ENCODE assay signal across 1 cellular context in the genomic region with DNA sequence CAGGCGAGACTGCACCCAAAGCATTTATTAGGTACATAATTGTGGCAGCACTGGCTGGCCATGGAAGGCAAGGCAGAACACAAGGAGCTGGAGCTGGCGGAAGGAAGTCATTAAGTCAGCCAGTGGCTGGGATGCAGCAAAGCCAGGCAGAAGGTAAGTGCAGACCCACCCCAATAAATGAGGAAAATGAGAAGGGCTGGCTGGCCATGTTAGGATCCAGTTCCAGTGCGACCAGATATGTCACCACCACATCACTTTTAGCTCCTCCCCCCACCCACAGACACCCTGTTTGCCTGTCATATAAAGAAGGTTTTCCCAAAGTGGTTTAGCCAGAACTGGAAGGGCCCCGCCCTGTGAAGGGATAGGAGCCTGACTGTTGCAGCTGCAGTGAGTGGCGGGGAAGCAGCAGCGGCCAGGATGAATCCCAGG.
A peak's percentile ranks its signal among the peaks of the same experiment; 100 is the strongest.
TF ChIP-seq lines count a peak whose summit lies in the region.

A gene (plus strand): TSS at position 328 of the 429 bp plus-strand sequence. CDS start 7,153 bp downstream, outside the sequence.

TF ChIP-seq in K562, 482 proteins besides CTCF, POLR2A, EP300 and RAD21 (continued from another document and continues in another):
- TF ChIP-seq, protein P1, sequence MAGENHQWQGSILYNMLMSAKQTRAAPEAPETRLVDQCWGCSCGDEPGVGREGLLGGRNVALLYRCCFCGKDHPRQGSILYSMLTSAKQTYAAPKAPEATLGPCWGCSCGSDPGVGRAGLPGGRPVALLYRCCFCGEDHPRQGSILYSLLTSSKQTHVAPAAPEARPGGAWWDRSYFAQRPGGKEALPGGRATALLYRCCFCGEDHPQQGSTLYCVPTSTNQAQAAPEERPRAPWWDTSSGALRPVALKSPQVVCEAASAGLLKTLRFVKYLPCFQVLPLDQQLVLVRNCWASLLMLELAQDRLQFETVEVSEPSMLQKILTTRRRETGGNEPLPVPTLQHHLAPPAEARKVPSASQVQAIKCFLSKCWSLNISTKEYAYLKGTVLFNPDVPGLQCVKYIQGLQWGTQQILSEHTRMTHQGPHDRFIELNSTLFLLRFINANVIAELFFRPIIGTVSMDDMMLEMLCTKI (IDR thresholded peaks at IDR 0.05; ENCODE audit: partially characterized antibody): no peak
- TF ChIP-seq HOXB6 (CRISPR knock-in tag; IDR thresholded peaks at IDR 0.05; ENCODE audit: borderline replicate concordance) (no peak), TCF7 (IDR thresholded peaks at IDR 0.05; ENCODE audit: borderline replicate concordance) (no peak), EGR1 (conservative IDR thresholded peaks at IDR 0.05) (peak; percentile 80), ASH1L (IDR thresholded peaks at IDR 0.05; ENCODE audit: borderline replicate concordance, low read depth, partially characterized antibody) (no peak), IRF2 (CRISPR knock-in tag; IDR thresholded peaks at IDR 0.05) (no peak), JUN (IDR thresholded peaks at IDR 0.05; ENCODE audit: borderline replicate concordance, low read depth, low read length) (no peak), JUN (CRISPR knock-in tag; IDR thresholded peaks at IDR 0.05; ENCODE audit: borderline replicate concordance) (no peak), ZEB2 (IDR thresholded peaks at IDR 0.05) (no peak), JUND (IDR thresholded peaks at IDR 0.05; ENCODE audit: borderline replicate concordance, low read depth, low read length) (peak; percentile 12; the same call in 1 of the 2 replicates), JUND (tag; IDR thresholded peaks at IDR 0.05; ENCODE audit: borderline replicate concordance, low read depth, low read length) (no peak; the same call in 2 of the 3 replicates), BHLHE40 (IDR thresholded peaks at IDR 0.05; ENCODE audit: low read length) (no peak), ZSCAN32 (CRISPR knock-in tag; IDR thresholded peaks at IDR 0.05) (no peak), TBL1XR1 (IDR thresholded peaks at IDR 0.05; ENCODE audit: low read length in 2 of 2) (0 out of 4 replicates have a peak, but pooled peaks of 1 of the 2 experiments have one; percentile 15), SRF (CRISPR knock-in tag; IDR thresholded peaks at IDR 0.05) (peak in 1 of 2 experiments; percentile 47; a peak in 1 of 4 replicates), U2AF1 (optimal IDR thresholded peaks at IDR 0.05; ENCODE audit: low read depth, low read length) (no peak), ZFP1 (CRISPR knock-in tag; IDR thresholded peaks at IDR 0.05) (no peak), NFXL1 (CRISPR knock-in tag; IDR thresholded peaks at IDR 0.05) (no peak), KDM5B (IDR thresholded peaks at IDR 0.05; ENCODE audit: insufficient replicate concordance, low read depth, low read length) (peak; percentile 75), FOSL1 (tag; conservative IDR thresholded peaks at IDR 0.05) (no peak), HCFC1 (IDR thresholded peaks at IDR 0.05; ENCODE audit: low read depth, low read length) (0 out of 2 replicates have a peak, but pooled peaks have one; percentile 7), MEIS2 (IDR thresholded peaks at IDR 0.05; ENCODE audit: partially characterized antibody) (peak; percentile 81), TBP (optimal IDR thresholded peaks at IDR 0.05; ENCODE audit: low read depth, low read length) (peak; percentile 61), BRF1 (IDR thresholded peaks at IDR 0.05; ENCODE audit: borderline replicate concordance, extremely low read depth, insufficient read length) (no peak), ZC3H4 (CRISPR knock-in tag; IDR thresholded peaks at IDR 0.05; ENCODE audit: borderline replicate concordance) (no peak), RCOR1 (IDR thresholded peaks at IDR 0.05; ENCODE audit: borderline replicate concordance in 1 of 2, low read depth in 2 of 2, low read length in 2 of 2) (no peak; a peak in 1 of 4 replicates), TEAD4 (IDR thresholded peaks at IDR 0.05; ENCODE audit: low read length) (peak; percentile 23; the same call in 1 of the 2 replicates), TEAD4 (CRISPR knock-in tag; IDR thresholded peaks at IDR 0.05; ENCODE audit: borderline replicate concordance) (no peak), POLR2AphosphoS5 (IDR thresholded peaks at IDR 0.05; ENCODE audit: control insufficient read depth, insufficient read depth, low read depth, low read length) (no peak), RFX1 (IDR thresholded peaks at IDR 0.05) (no peak)
- TF ChIP-seq, protein P2, sequence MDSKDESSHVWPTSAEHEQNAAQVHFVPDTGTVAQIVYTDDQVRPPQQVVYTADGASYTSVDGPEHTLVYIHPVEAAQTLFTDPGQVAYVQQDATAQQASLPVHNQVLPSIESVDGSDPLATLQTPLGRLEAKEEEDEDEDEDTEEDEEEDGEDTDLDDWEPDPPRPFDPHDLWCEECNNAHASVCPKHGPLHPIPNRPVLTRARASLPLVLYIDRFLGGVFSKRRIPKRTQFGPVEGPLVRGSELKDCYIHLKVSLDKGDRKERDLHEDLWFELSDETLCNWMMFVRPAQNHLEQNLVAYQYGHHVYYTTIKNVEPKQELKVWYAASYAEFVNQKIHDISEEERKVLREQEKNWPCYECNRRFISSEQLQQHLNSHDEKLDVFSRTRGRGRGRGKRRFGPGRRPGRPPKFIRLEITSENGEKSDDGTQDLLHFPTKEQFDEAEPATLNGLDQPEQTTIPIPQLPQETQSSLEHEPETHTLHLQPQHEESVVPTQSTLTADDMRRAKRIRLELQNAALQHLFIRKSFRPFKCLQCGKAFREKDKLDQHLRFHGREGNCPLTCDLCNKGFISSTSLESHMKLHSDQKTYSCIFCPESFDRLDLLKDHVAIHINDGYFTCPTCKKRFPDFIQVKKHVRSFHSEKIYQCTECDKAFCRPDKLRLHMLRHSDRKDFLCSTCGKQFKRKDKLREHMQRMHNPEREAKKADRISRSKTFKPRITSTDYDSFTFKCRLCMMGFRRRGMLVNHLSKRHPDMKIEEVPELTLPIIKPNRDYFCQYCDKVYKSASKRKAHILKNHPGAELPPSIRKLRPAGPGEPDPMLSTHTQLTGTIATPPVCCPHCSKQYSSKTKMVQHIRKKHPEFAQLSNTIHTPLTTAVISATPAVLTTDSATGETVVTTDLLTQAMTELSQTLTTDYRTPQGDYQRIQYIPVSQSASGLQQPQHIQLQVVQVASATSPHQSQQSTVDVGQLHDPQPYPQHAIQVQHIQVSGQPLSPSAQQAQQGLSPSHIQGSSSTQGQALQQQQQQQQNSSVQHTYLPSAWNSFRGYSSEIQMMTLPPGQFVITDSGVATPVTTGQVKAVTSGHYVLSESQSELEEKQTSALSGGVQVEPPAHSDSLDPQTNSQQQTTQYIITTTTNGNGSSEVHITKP (IDR thresholded peaks at IDR 0.05; ENCODE audit: partially characterized antibody): peak; percentile 70
- TF ChIP-seq, protein P3, sequence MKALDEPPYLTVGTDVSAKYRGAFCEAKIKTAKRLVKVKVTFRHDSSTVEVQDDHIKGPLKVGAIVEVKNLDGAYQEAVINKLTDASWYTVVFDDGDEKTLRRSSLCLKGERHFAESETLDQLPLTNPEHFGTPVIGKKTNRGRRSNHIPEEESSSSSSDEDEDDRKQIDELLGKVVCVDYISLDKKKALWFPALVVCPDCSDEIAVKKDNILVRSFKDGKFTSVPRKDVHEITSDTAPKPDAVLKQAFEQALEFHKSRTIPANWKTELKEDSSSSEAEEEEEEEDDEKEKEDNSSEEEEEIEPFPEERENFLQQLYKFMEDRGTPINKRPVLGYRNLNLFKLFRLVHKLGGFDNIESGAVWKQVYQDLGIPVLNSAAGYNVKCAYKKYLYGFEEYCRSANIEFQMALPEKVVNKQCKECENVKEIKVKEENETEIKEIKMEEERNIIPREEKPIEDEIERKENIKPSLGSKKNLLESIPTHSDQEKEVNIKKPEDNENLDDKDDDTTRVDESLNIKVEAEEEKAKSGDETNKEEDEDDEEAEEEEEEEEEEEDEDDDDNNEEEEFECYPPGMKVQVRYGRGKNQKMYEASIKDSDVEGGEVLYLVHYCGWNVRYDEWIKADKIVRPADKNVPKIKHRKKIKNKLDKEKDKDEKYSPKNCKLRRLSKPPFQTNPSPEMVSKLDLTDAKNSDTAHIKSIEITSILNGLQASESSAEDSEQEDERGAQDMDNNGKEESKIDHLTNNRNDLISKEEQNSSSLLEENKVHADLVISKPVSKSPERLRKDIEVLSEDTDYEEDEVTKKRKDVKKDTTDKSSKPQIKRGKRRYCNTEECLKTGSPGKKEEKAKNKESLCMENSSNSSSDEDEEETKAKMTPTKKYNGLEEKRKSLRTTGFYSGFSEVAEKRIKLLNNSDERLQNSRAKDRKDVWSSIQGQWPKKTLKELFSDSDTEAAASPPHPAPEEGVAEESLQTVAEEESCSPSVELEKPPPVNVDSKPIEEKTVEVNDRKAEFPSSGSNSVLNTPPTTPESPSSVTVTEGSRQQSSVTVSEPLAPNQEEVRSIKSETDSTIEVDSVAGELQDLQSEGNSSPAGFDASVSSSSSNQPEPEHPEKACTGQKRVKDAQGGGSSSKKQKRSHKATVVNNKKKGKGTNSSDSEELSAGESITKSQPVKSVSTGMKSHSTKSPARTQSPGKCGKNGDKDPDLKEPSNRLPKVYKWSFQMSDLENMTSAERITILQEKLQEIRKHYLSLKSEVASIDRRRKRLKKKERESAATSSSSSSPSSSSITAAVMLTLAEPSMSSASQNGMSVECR (CRISPR knock-in tag; IDR thresholded peaks at IDR 0.05): no peak
- TF ChIP-seq, protein P4, sequence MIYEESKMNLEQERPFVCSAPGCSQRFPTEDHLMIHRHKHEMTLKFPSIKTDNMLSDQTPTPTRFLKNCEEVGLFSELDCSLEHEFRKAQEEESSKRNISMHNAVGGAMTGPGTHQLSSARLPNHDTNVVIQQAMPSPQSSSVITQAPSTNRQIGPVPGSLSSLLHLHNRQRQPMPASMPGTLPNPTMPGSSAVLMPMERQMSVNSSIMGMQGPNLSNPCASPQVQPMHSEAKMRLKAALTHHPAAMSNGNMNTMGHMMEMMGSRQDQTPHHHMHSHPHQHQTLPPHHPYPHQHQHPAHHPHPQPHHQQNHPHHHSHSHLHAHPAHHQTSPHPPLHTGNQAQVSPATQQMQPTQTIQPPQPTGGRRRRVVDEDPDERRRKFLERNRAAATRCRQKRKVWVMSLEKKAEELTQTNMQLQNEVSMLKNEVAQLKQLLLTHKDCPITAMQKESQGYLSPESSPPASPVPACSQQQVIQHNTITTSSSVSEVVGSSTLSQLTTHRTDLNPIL (CRISPR knock-in tag; IDR thresholded peaks at IDR 0.05): no peak
- TF ChIP-seq, protein P5, sequence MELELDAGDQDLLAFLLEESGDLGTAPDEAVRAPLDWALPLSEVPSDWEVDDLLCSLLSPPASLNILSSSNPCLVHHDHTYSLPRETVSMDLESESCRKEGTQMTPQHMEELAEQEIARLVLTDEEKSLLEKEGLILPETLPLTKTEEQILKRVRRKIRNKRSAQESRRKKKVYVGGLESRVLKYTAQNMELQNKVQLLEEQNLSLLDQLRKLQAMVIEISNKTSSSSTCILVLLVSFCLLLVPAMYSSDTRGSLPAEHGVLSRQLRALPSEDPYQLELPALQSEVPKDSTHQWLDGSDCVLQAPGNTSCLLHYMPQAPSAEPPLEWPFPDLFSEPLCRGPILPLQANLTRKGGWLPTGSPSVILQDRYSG (tag; conservative IDR thresholded peaks at IDR 0.05; ENCODE audit: low read depth): no peak
- TF ChIP-seq, protein P6, sequence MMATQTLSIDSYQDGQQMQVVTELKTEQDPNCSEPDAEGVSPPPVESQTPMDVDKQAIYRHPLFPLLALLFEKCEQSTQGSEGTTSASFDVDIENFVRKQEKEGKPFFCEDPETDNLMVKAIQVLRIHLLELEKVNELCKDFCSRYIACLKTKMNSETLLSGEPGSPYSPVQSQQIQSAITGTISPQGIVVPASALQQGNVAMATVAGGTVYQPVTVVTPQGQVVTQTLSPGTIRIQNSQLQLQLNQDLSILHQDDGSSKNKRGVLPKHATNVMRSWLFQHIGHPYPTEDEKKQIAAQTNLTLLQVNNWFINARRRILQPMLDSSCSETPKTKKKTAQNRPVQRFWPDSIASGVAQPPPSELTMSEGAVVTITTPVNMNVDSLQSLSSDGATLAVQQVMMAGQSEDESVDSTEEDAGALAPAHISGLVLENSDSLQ (IDR thresholded peaks at IDR 0.05): peak; percentile 82
- TF ChIP-seq, protein P7, sequence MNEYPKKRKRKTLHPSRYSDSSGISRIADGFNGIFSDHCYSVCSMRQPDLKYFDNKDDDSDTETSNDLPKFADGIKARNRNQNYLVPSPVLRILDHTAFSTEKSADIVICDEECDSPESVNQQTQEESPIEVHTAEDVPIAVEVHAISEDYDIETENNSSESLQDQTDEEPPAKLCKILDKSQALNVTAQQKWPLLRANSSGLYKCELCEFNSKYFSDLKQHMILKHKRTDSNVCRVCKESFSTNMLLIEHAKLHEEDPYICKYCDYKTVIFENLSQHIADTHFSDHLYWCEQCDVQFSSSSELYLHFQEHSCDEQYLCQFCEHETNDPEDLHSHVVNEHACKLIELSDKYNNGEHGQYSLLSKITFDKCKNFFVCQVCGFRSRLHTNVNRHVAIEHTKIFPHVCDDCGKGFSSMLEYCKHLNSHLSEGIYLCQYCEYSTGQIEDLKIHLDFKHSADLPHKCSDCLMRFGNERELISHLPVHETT (CRISPR knock-in tag; conservative IDR thresholded peaks at IDR 0.05 in 1 of 2, IDR thresholded peaks at IDR 0.05 in 1 of 2): 0 out of 4 replicates have a peak, but pooled peaks of 1 of the 2 experiments have one; percentile 30
- TF ChIP-seq, protein P8, sequence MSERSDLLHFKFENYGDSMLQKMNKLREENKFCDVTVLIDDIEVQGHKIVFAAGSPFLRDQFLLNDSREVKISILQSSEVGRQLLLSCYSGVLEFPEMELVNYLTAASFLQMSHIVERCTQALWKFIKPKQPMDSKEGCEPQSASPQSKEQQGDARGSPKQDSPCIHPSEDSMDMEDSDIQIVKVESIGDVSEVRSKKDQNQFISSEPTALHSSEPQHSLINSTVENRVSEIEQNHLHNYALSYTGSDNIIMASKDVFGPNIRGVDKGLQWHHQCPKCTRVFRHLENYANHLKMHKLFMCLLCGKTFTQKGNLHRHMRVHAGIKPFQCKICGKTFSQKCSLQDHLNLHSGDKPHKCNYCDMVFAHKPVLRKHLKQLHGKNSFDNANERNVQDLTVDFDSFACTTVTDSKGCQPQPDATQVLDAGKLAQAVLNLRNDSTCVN (CRISPR knock-in tag; IDR thresholded peaks at IDR 0.05): no peak
- TF ChIP-seq, protein P9, sequence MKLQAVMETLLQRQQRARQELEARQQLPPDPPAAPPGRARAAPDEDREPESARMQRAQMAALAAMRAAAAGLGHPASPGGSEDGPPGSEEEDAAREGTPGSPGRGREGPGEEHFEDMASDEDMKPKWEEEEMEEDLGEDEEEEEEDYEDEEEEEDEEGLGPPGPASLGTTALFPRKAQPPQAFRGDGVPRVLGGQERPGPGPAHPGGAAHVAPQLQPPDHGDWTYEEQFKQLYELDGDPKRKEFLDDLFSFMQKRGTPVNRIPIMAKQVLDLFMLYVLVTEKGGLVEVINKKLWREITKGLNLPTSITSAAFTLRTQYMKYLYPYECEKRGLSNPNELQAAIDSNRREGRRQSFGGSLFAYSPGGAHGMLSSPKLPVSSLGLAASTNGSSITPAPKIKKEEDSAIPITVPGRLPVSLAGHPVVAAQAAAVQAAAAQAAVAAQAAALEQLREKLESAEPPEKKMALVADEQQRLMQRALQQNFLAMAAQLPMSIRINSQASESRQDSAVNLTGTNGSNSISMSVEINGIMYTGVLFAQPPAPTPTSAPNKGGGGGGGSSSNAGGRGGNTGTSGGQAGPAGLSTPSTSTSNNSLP (IDR thresholded peaks at IDR 0.05; ENCODE audit: borderline replicate concordance, low read depth, low read length): peak; percentile 22; the same call in 1 of the 2 replicates
- TF ChIP-seq, protein P10, sequence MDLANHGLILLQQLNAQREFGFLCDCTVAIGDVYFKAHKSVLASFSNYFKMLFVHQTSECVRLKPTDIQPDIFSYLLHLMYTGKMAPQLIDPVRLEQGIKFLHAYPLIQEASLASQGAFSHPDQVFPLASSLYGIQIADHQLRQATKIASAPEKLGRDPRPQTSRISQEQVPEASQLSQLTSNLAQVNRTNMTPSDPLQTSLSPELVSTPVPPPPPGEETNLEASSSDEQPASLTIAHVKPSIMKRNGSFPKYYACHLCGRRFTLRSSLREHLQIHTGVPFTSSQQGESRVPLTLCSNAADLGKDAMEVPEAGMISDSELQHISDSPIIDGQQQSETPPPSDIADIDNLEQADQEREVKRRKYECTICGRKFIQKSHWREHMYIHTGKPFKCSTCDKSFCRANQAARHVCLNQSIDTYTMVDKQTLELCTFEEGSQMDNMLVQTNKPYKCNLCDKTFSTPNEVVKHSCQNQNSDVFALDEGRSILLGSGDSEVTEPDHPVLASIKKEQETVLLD (IDR thresholded peaks at IDR 0.05): no peak
